Comparison of ENCODE assay signal across 1 cellular context in genomic region chr3:149975919-149976318, GRCh38.
TF ChIP-seq lines count a peak whose summit lies in the region.

No MANE protein-coding gene starts in this region.

TF ChIP-seq in GM12878, 131 proteins besides CTCF, POLR2A, EP300 and RAD21 (continued from another document):
- TF ChIP-seq SMC3 (IDR thresholded peaks at IDR 0.05; ENCODE audit: borderline replicate concordance, low read length): peak; percentile 18; the same call in 1 of the 2 replicates
TF ChIP-seq in GM12878: peak in this region for 1.
